8 cellular contexts compared by ENCODE assay signal in genomic region chr1:3312894-3313578, GRCh38.
A peak's percentile ranks its signal among the peaks of the same experiment; 100 is the strongest.
DNase-seq lines count a peak whose midpoint lies in the region; ATAC-seq and TF ChIP-seq lines count a peak whose summit lies in the region.

No MANE protein-coding gene starts in this region.

- no peaks in the 10 kb centered on the region for H4K20me1 ChIP-seq in OCI-LY7 (ENCODE audit: insufficient read depth, low read length)

- peaks cover 12% of the 10 kb centered on the region for H3K9me3 Mint-ChIP-seq in activated CD4-positive, alpha-beta memory T cell treated with anti-CD3 and anti-CD28 coated beads for 36 hours
- peaks cover 7% of the 10 kb centered on the region for H3K9me3 Mint-ChIP-seq in stimulated activated effector memory CD8-positive, alpha-beta T cell treated with anti-CD3 and anti-CD28 coated beads, Interleukin-12 subunit alpha, Interleukin-12 subunit beta, amount 100 ng/mL, for 72 hours

- H3K36me3 ChIP-seq in esophagus (ENCODE audit: control insufficient read depth in 2 of 2, insufficient read depth in 2 of 2, low read length in 1 of 2) (no peaks in the 10 kb centered on the region), muscle layer of duodenum (ENCODE audit: control insufficient read depth in 1 of 2, insufficient read depth in 2 of 2, low read length in 2 of 2) (no peaks in the 10 kb centered on the region), OCI-LY7 (ENCODE audit: insufficient read depth, low read length) (no peaks in the 10 kb centered on the region)

- peaks cover 13% of the 10 kb centered on the region for H3K27me3 Mint-ChIP-seq in activated CD4-positive, alpha-beta memory T cell treated with anti-CD3 and anti-CD28 coated beads for 36 hours

- TF ChIP-seq CTCF in OCI-LY7 (conservative IDR thresholded peaks at IDR 0.05; ENCODE audit: low read length), result no peak

- H3K27me3 ChIP-seq in esophagus (ENCODE audit: control insufficient read depth in 1 of 2, insufficient read depth in 2 of 2, low read length in 2 of 2) (no peaks in the 10 kb centered on the region), muscle layer of duodenum (ENCODE audit: low read depth, low read length) (no peaks in the 10 kb centered on the region)

- no peak overlapping the region for H2AFZ ChIP-seq in OCI-LY7 (ENCODE audit: low read length)

- CTCF ChIA-PET in activated CD4-positive, alpha-beta memory T cell treated with anti-CD3 and anti-CD28 coated beads for 36 hours (lab: Charles Lee), result no interaction called here
- CTCF ChIA-PET in OCI-LY7 (lab: Charles Lee; ENCODE audit: unreplicated experiment), result no interaction called here

- WGBS in esophagus, 2 donors, result 18 to 32% methylated on average over 38 of the region's 38 CpGs

- no peaks in the 10 kb centered on the region for H3K79me2 ChIP-seq in OCI-LY7 (ENCODE audit: insufficient read depth, low read depth, low read length)

- ATAC-seq in stimulated activated effector memory CD8-positive, alpha-beta T cell treated with anti-CD3 and anti-CD28 coated beads, Interleukin-12 subunit alpha, Interleukin-12 subunit beta, amount 100 ng/mL, for 72 hours, result peak; percentile 86
- no peak for ATAC-seq in HG02759 (IDR thresholded peaks at IDR 0.05; ENCODE audit: unreplicated experiment)
- no peak for ATAC-seq in HG03521 (IDR thresholded peaks at IDR 0.05; ENCODE audit: unreplicated experiment)

- no peak overlapping the region for H3K27ac Mint-ChIP-seq in activated CD4-positive, alpha-beta memory T cell treated with anti-CD3 and anti-CD28 coated beads for 36 hours
- H3K27ac Mint-ChIP-seq in stimulated activated effector memory CD8-positive, alpha-beta T cell treated with anti-CD3 and anti-CD28 coated beads, Interleukin-12 subunit alpha, Interleukin-12 subunit beta, amount 100 ng/mL, for 72 hours, result no peak overlapping the region

- H3K9me2 ChIP-seq in OCI-LY7 (ENCODE audit: insufficient read depth, low read length), result no peaks in the 10 kb centered on the region

- BruUV-seq in OCI-LY7 (replicated peaks; lab: Mats Ljungman, UMichigan), result no TSS peak

- intact Hi-C loops in activated CD4-positive, alpha-beta memory T cell treated with anti-CD3 and anti-CD28 coated beads for 36 hours (cut with micrococcal nuclease), result no loop called here
- intact Hi-C loops in OCI-LY7 (cut with micrococcal nuclease; ENCODE audit: unreplicated experiment), result no loop called here

- H3K36me3 Mint-ChIP-seq in activated CD4-positive, alpha-beta memory T cell treated with anti-CD3 and anti-CD28 coated beads for 36 hours, result no peaks in the 10 kb centered on the region
- H3K36me3 Mint-ChIP-seq in stimulated activated effector memory CD8-positive, alpha-beta T cell treated with anti-CD3 and anti-CD28 coated beads, Interleukin-12 subunit alpha, Interleukin-12 subunit beta, amount 100 ng/mL, for 72 hours, result no peaks in the 10 kb centered on the region

- H3K4me3 Mint-ChIP-seq in activated CD4-positive, alpha-beta memory T cell treated with anti-CD3 and anti-CD28 coated beads for 36 hours, result no peak overlapping the region
- no peak overlapping the region for H3K4me3 Mint-ChIP-seq in stimulated activated effector memory CD8-positive, alpha-beta T cell treated with anti-CD3 and anti-CD28 coated beads, Interleukin-12 subunit alpha, Interleukin-12 subunit beta, amount 100 ng/mL, for 72 hours

- H3K4me3 ChIP-seq in esophagus (ENCODE audit: low read depth in 1 of 2, low read length in 2 of 2), result no peak overlapping the region
- no peak overlapping the region for H3K4me3 ChIP-seq in muscle layer of duodenum (ENCODE audit: low read depth in 1 of 2, low read length in 2 of 2)
- H3K4me3 ChIP-seq in OCI-LY7 (ENCODE audit: low read depth, low read length, poor library complexity, severe bottlenecking), result no peak overlapping the region

- H3K4me2 ChIP-seq in OCI-LY7 (ENCODE audit: low read length), result no peak overlapping the region

- peak; percentile 97 for DNase-seq in HT1080 (ENCODE audit: low read depth)
- peak; percentile 84 for DNase-seq in activated CD4-positive, alpha-beta memory T cell treated with anti-CD3 and anti-CD28 coated beads for 36 hours
- DNase-seq in stimulated activated effector memory CD8-positive, alpha-beta T cell treated with anti-CD3 and anti-CD28 coated beads, Interleukin-12 subunit alpha, Interleukin-12 subunit beta, amount 100 ng/mL, for 72 hours (ENCODE audit: low spot score in 2 of 2), result peak; percentile 26 to 67
- DNase-seq in OCI-LY7 (ENCODE audit: low spot score), result no peak

- peaks cover 2 to 18% of the 10 kb centered on the region in 2 donors for H3K4me1 ChIP-seq in esophagus (ENCODE audit: control insufficient read depth in 2 of 2, insufficient read depth in 2 of 2, low read length in 1 of 2)
- H3K4me1 ChIP-seq in muscle layer of duodenum (ENCODE audit: control insufficient read depth in 1 of 2, insufficient read depth in 2 of 2, low read length in 2 of 2), result peaks cover 15 to 19% of the 10 kb centered on the region in 2 donors
- peaks cover 6% of the 10 kb centered on the region for H3K4me1 ChIP-seq in OCI-LY7 (ENCODE audit: insufficient read depth, low read length, poor library complexity, severe bottlenecking)

- H3K4me1 Mint-ChIP-seq in activated CD4-positive, alpha-beta memory T cell treated with anti-CD3 and anti-CD28 coated beads for 36 hours (ENCODE audit: low read depth), result peaks cover 13% of the 10 kb centered on the region
- peaks cover 24% of the 10 kb centered on the region for H3K4me1 Mint-ChIP-seq in stimulated activated effector memory CD8-positive, alpha-beta T cell treated with anti-CD3 and anti-CD28 coated beads, Interleukin-12 subunit alpha, Interleukin-12 subunit beta, amount 100 ng/mL, for 72 hours

- H3K9me3 ChIP-seq in esophagus (ENCODE audit: control insufficient read depth in 2 of 2, insufficient read depth in 1 of 2, low read depth in 1 of 2, low read length in 1 of 2) (peaks cover 0 to 10% of the 10 kb centered on the region in 2 donors), muscle layer of duodenum (ENCODE audit: control insufficient read depth in 1 of 2, low read length in 2 of 2) (no peaks in the 10 kb centered on the region), OCI-LY7 (ENCODE audit: low read length) (no peaks in the 10 kb centered on the region)

- peak overlapping the region; percentile 90 to 91 for H3K27ac ChIP-seq in esophagus (ENCODE audit: low read depth in 2 of 2, low read length in 1 of 2)
- H3K27ac ChIP-seq in muscle layer of duodenum (ENCODE audit: low read length), result peak overlapping the region; percentile 86
- H3K27ac ChIP-seq in OCI-LY7 (ENCODE audit: low read depth, low read length, poor library complexity, severe bottlenecking), result no peak overlapping the region

- POLR2A ChIA-PET in activated CD4-positive, alpha-beta memory T cell treated with anti-CD3 and anti-CD28 coated beads for 36 hours (lab: Charles Lee), result no interaction called here
- POLR2A ChIA-PET in OCI-LY7 (lab: Charles Lee), result no interaction called here
